ENCODE assay signal across 15 cellular contexts in the genomic region with DNA sequence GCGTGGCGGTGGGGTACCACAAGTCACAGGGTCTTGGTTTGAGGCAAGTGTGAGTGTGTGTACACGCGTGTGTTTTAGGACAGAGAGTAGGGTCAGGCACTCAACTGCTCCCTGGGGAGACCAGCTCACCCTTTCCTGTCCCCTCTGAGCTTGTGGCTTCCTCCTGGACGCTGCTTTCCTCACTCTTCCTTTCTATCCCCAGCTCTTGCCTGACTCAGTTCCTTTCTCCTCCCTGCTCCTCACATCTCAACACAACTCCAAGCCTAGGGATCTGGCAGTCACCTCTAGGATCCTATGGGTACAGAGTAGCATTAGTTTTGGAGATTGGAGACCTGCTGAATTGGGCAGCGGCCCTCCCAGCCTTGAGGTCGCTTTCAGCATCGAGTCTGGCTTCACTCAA. TPM values are rescaled to one million over a fixed set of nuclear protein-coding genes. Genes with fewer than 3 reads are reported as not detected.
A peak's percentile ranks its signal among the peaks of the same experiment; 100 is the strongest.
DNase-seq lines count a peak whose midpoint lies in the region; FAIRE-seq and TF ChIP-seq lines count a peak whose summit lies in the region.
"Had no signal": no experiment of that assay in that cellular context is flagged by ENCODE, and none has a peak within 500 bp of the region (broad histone marks: within the 10 kb centered on the region; RNA-seq: fewer than 3 reads in every experiment).

No MANE protein-coding gene starts in this region.

- in situ Hi-C loops in GM23248 (cut with MboI) = no loop called here

- no peak for FAIRE-seq in astrocyte (lab: Jason Lieb, UNC)
- FAIRE-seq: colon had no signal

- H3K4me3 Mint-ChIP-seq in astrocyte (ENCODE audit: unreplicated experiment) = peak overlapping the region; percentile 78

- peak; percentile 42 for DNase-seq in GM23248
- DNase-seq in astrocyte (ENCODE audit: low read depth) = no peak
- DNase-seq in tibial nerve (ENCODE audit: low spot score in 2 of 2) = no peak
- DNase-seq in HT-29 (ENCODE audit: low spot score) = no peak
- no peak for DNase-seq in dermis blood vessel endothelial cell
- no peak for DNase-seq in NCI-H2081 treated with DMSO at 0.1 percent for 48 hours (lab: John Stamatoyannopoulos, UW)
- no peak for DNase-seq in GM19240 (ENCODE audit: insufficient read length, low spot score)
- DNase-seq: amniotic stem cell, NCI-H1694, NCI-H446 had no signal

- no peaks in the 10 kb centered on the region for H3K9me2 ChIP-seq in GM23248 (ENCODE audit: insufficient read depth)

- H3K4me1 Mint-ChIP-seq in astrocyte (ENCODE audit: low read depth, unreplicated experiment) = peaks cover 51% of the 10 kb centered on the region

- TF ChIP-seq EP300 in tibial nerve (IDR thresholded peaks at IDR 0.05) = no peak

- peaks cover 14% of the 10 kb centered on the region for H3K36me3 Mint-ChIP-seq in astrocyte (ENCODE audit: low read depth, unreplicated experiment)

- no peaks in the 10 kb centered on the region for H3K9me3 ChIP-seq in GM23248 (ENCODE audit: low read depth)
- H3K9me3 ChIP-seq in astrocyte (ENCODE audit: insufficient read depth, low read depth, low read length) = no peaks in the 10 kb centered on the region
- no peaks in the 10 kb centered on the region for H3K9me3 ChIP-seq in muscle layer of duodenum (ENCODE audit: control insufficient read depth in 1 of 2, low read length in 2 of 2)
- no peaks in the 10 kb centered on the region for H3K9me3 ChIP-seq in tibial nerve

- 73 to 80% methylated on average over 8 of the region's 8 CpGs for WGBS in GM23248 (ENCODE audit: low coverage in 1 of 2, low lambda C conversion rate in 2 of 2, missing lambda C conversion rate in 2 of 2), 2 experiments
- 86 to 88% methylated on average over 8 of the region's 8 CpGs for WGBS in tibial nerve, 2 donors

- H3K79me2 ChIP-seq in GM23248 (ENCODE audit: insufficient read depth) (peaks cover 86% of the 10 kb centered on the region), astrocyte (ENCODE audit: insufficient read depth, low read length) (peaks cover 86% of the 10 kb centered on the region)

- H3K4me1 ChIP-seq in GM23248 (ENCODE audit: insufficient read depth) (peaks cover 55% of the 10 kb centered on the region), astrocyte (ENCODE audit: insufficient read depth, low read length) (peaks cover 62% of the 10 kb centered on the region), muscle layer of duodenum (ENCODE audit: control insufficient read depth in 1 of 2, insufficient read depth in 2 of 2, low read length in 2 of 2) (peaks cover 30 to 64% of the 10 kb centered on the region in 2 donors), tibial nerve (peaks cover 0 to 76% (median 57%) of the 10 kb centered on the region in 4 donors)

- H3K36me3 ChIP-seq in GM23248 (ENCODE audit: low read depth) = peaks cover 14% of the 10 kb centered on the region; the same call in 1 of the 2 replicates
- H3K36me3 ChIP-seq in astrocyte (ENCODE audit: insufficient read depth, low read length) = peaks cover 14% of the 10 kb centered on the region
- peaks cover 3 to 13% of the 10 kb centered on the region in 2 donors for H3K36me3 ChIP-seq in muscle layer of duodenum (ENCODE audit: control insufficient read depth in 1 of 2, insufficient read depth in 2 of 2, low read length in 2 of 2)
- peaks cover 0 to 15% (median 0%) of the 10 kb centered on the region in 3 donors for H3K36me3 ChIP-seq in tibial nerve

- no peaks in the 10 kb centered on the region for H3K27me3 ChIP-seq in GM23248 (replicated peaks; ENCODE audit: insufficient read depth)
- H3K27me3 ChIP-seq in astrocyte (ENCODE audit: insufficient read depth, low read length) = no peaks in the 10 kb centered on the region
- H3K27me3 ChIP-seq in muscle layer of duodenum (ENCODE audit: low read depth, low read length) = no peaks in the 10 kb centered on the region
- no peaks in the 10 kb centered on the region for H3K27me3 ChIP-seq in tibial nerve
- H3K27me3 ChIP-seq: SJSA1 had no signal

- no peaks in the 10 kb centered on the region for H3K27me3 Mint-ChIP-seq in astrocyte (ENCODE audit: low read depth, unreplicated experiment)

- H3K4me2 ChIP-seq in GM23248 (ENCODE audit: unreplicated experiment) (peak overlapping the region; percentile 32), astrocyte (ENCODE audit: low read length) (peak overlapping the region; percentile 93)

- H4K20me1 ChIP-seq in GM23248 (ENCODE audit: insufficient read depth) (peaks cover 23% of the 10 kb centered on the region), astrocyte (ENCODE audit: insufficient read depth, low read length) (peaks cover 80% of the 10 kb centered on the region)

- H3K9me3 Mint-ChIP-seq in astrocyte (ENCODE audit: unreplicated experiment) = no peaks in the 10 kb centered on the region
- H3K9me3 Mint-ChIP-seq: activated T-cell treated with anti-CD3 and anti-CD28 coated beads, Interleukin-2, amount 50 U/mL, for 72 hours had no signal

- no peak overlapping the region for H2AFZ ChIP-seq in GM23248
- H2AFZ ChIP-seq in astrocyte (ENCODE audit: low read depth, low read length) = no peak overlapping the region

- H3F3A ChIP-seq in GM23248 (ENCODE audit: insufficient read depth) = peaks cover 35% of the 10 kb centered on the region

- H3K27ac ChIP-seq in GM23248 (peak overlapping the region; percentile 98), astrocyte (ENCODE audit: low read depth, low read length) (peak overlapping the region; percentile 67), muscle layer of duodenum (ENCODE audit: low read length) (peak overlapping the region; percentile 74), tibial nerve (peak overlapping the region in 3 of 4 donors; percentile 96 to 99 (median 98))
- H3K27ac ChIP-seq: SJSA1 had no signal

- TF ChIP-seq CTCF in astrocyte (IDR thresholded peaks at IDR 0.05; ENCODE audit: insufficient read depth, low read depth, low read length) = no peak
- no peak for TF ChIP-seq CTCF in tibial nerve (IDR thresholded peaks at IDR 0.05)

- no peak for TF ChIP-seq POLR2A in tibial nerve (IDR thresholded peaks at IDR 0.05)

- H3K9ac ChIP-seq in GM23248 (peak overlapping the region; percentile 100), astrocyte (ENCODE audit: low read length) (peak overlapping the region; percentile 75)

- peak overlapping the region; percentile 92 for H3K27ac Mint-ChIP-seq in astrocyte (ENCODE audit: unreplicated experiment)
- H3K27ac Mint-ChIP-seq: progenitor cell of endocrine pancreas had no signal

- peak overlapping the region; percentile 81 for H3K4me3 ChIP-seq in GM23248
- no peak overlapping the region for H3K4me3 ChIP-seq in astrocyte (ENCODE audit: insufficient read depth, low read depth, low read length)
- peak overlapping the region in 1 of 2 donors; percentile 1 for H3K4me3 ChIP-seq in muscle layer of duodenum (ENCODE audit: low read depth in 1 of 2, low read length in 2 of 2)
- no peak overlapping the region for H3K4me3 ChIP-seq in tibial nerve
- H3K4me3 ChIP-seq: SJSA1 had no signal

RNA-seq across cellular contexts. Expression of a gene that starts 4.1 kb away (rescaled TPM):
- total RNA-seq in GM23248 (2014; rRNA removed; shearing (Covaris generic)) = 33.0 and 39.1 TPM in 2 replicates
- 20.0 and 21.1 TPM in 2 replicates for polyA plus RNA-seq in GM23248 (2016; fragmentation: Nextera tagmentation; extraction: Ambion mirVana)
- total RNA-seq in astrocyte (17.4 and 17.6 TPM in 2 replicates), tibial nerve (10 to 100 TPM in 1 of 4 donors, 1 to 10 TPM in 3; 3.7 to 23.1 (median 5.9) TPM), dermis blood vessel endothelial cell (2.0 and 3.0 TPM in 2 replicates)
- total RNA-seq in HT-29 (2014; rRNA removed; shearing (Covaris generic)) = 25.5 and 29.7 TPM in 2 replicates

RNA-seq across cellular contexts. Expression of a gene that starts 15.9 kb away (rescaled TPM):
- 86.6 and 109 TPM in 2 replicates for total RNA-seq in GM23248 (2014; rRNA removed; shearing (Covaris generic))
- polyA plus RNA-seq in GM23248 (2016; fragmentation: Nextera tagmentation; extraction: Ambion mirVana) = 121 and 136 TPM in 2 replicates
- total RNA-seq in astrocyte = 53.5 and 69.2 TPM in 2 replicates
- total RNA-seq in tibial nerve = 100 to 1,000 TPM in 1 of 4 donors, 10 to 100 TPM in 3; 70.8 to 154 (median 88.5) TPM
- total RNA-seq in HT-29 (2014; rRNA removed; shearing (Covaris generic)) = 137 and 138 TPM in 2 replicates
- 41.8 and 54.1 TPM in 2 replicates for total RNA-seq in dermis blood vessel endothelial cell

RNA-seq across cellular contexts. Expression of a gene that starts 22.5 kb away (rescaled TPM):
- total RNA-seq in GM23248 (2014; rRNA removed; shearing (Covaris generic)) = 0.51 and 4.6 TPM in 2 replicates
- polyA plus RNA-seq in GM23248 (2016; fragmentation: Nextera tagmentation; extraction: Ambion mirVana) = 3.9 and 5.7 TPM in 2 replicates
- 9.2 and 9.4 TPM in 2 replicates for total RNA-seq in astrocyte
- 10 to 100 TPM; 22.7 to 39.0 (median 36.4) TPM for total RNA-seq in tibial nerve
- 35.2 and 38.4 TPM in 2 replicates for total RNA-seq in HT-29 (2014; rRNA removed; shearing (Covaris generic))
- 5.2 and 5.6 TPM in 2 replicates for total RNA-seq in dermis blood vessel endothelial cell

RNA-seq across cellular contexts. Expression of a gene that starts 32.4 kb away (rescaled TPM):
- 140 and 172 TPM in 2 replicates for total RNA-seq in GM23248 (2014; rRNA removed; shearing (Covaris generic))
- 207 and 222 TPM in 2 replicates for polyA plus RNA-seq in GM23248 (2016; fragmentation: Nextera tagmentation; extraction: Ambion mirVana)
- total RNA-seq in astrocyte (157 and 159 TPM in 2 replicates), tibial nerve (10 to 100 TPM; 50.6 to 97.8 (median 72.7) TPM), dermis blood vessel endothelial cell (297 and 318 TPM in 2 replicates)
- total RNA-seq in HT-29 (2014; rRNA removed; shearing (Covaris generic)) = 610 and 631 TPM in 2 replicates

RNA-seq across cellular contexts. Expression of a gene that starts 34.6 kb away (rescaled TPM):
- not detected in 2 replicates for total RNA-seq in GM23248 (2014; rRNA removed; shearing (Covaris generic))
- polyA plus RNA-seq in GM23248 (2016; fragmentation: Nextera tagmentation; extraction: Ambion mirVana) = 0.25 TPM in 1 of 2 replicates, not detected in the other
- total RNA-seq in astrocyte (0.16 TPM in 1 of 2 replicates, not detected in the other), tibial nerve (1 to 10 TPM; 1.5 to 4.5 (median 2.2) TPM), dermis blood vessel endothelial cell (0.34 and 0.42 TPM in 2 replicates)
- 0.15 TPM in 1 of 2 replicates, not detected in the other for total RNA-seq in HT-29 (2014; rRNA removed; shearing (Covaris generic))
- total RNA-seq: SJSA1 had no signal
